In genomic region chr2:223740679-223741078, GRCh38 we compare ENCODE assay signal across 26 cellular contexts.
"Had no signal": no experiment of that assay in that cellular context is flagged by ENCODE, and none has a peak within 500 bp of the region (broad histone marks: within the 10 kb centered on the region; RNA-seq: fewer than 3 reads in every experiment).

No MANE protein-coding gene starts in this region.

- H3K9me3 ChIP-seq: MG63 had no signal

- H3K36me3 ChIP-seq: MG63 had no signal

- H3K4me3 ChIP-seq: MG63 had no signal

- DNase-seq: activated B cell treated with CpG ODN at 0.5 μM for 24 hours; activated CD4-positive, alpha-beta T cell treated with anti-CD3 and anti-CD28 coated beads for 1 hour; activated CD4-positive, alpha-beta T cell treated with anti-CD3 and anti-CD28 coated beads, Interleukin-2, amount 10 ng/mL, durations not matched to agents 24 days and 14 days; activated CD4-positive, alpha-beta T cell treated with anti-CD3 and anti-CD28 coated beads, Interleukin-2, amount 50 U/mL, for 48 hours; activated CD8-positive, alpha-beta memory T cell treated with anti-CD3 and anti-CD28 coated beads, Interleukin-2, amount 10 ng/mL, durations not matched to agents 7 days and 5 days; activated effector memory CD4-positive, alpha-beta T cell treated with Interleukin-2 at 50 U/mL for 16 hours; activated naive CD4-positive, alpha-beta T cell treated with Interleukin-2 at 50 U/mL for 16 hours; activated naive CD8-positive, alpha-beta T cell treated with anti-CD3 and anti-CD28 coated beads, Interleukin-2, amount 50 U/mL, for 24 hours; activated T-cell treated with anti-CD3 and anti-CD28 coated beads, Interleukin-2, amount 50 U/mL, for 24 hours; amniotic stem cell; MG63; MV-4-11; NCI-H1105 treated with DMSO at 0.1 percent for 48 hours; NCI-H1436 treated with DMSO at 0.1 percent for 48 hours; NCI-H187; NCI-H2081; NCI-H2171 treated with DMSO at 0.1 percent for 48 hours; NCI-H226; NCI-H526; NCI-H774; NK-92 treated with Interleukin-12 subunit alpha and Interleukin-12 subunit beta, amount 100 ng/mL, for 24 hours; SIG-M5; T-cell; T-helper 2 cell; T1000 had no signal

- ATAC-seq: activated CD8-positive, alpha-beta memory T cell treated with anti-CD3 and anti-CD28 coated beads, Interleukin-2, amount 10 ng/mL, durations not matched to agents 7 days and 5 days; activated naive CD4-positive, alpha-beta T cell treated with anti-CD3 and anti-CD28 coated beads, Interleukin-2, amount 50 U/mL, for 72 hours; activated naive CD8-positive, alpha-beta T cell treated with anti-CD3 and anti-CD28 coated beads, Interleukin-2, amount 50 U/mL, for 24 hours; T-cell had no signal

- H3K27me3 ChIP-seq: MG63 had no signal
